ENCODE assay signal across 31 cellular contexts in genomic region chr10:97651773-97652172, GRCh38. TPM values are rescaled to one million over a fixed set of nuclear protein-coding genes. Genes with fewer than 3 reads are reported as not detected.
DNase-seq lines count a peak whose midpoint lies in the region; ATAC-seq and TF ChIP-seq lines count a peak whose summit lies in the region.
"Had no signal": no experiment of that assay in that cellular context is flagged by ENCODE, and none has a peak within 500 bp of the region (broad histone marks: within the 10 kb centered on the region; RNA-seq: fewer than 3 reads in every experiment).

No MANE protein-coding gene starts in this region.

- H3K27me3 Mint-ChIP-seq in MCF 10A (ENCODE audit: insufficient read depth, unreplicated experiment): no peaks in the 10 kb centered on the region
- H3K27me3 Mint-ChIP-seq: activated T-cell treated with anti-CD3 and anti-CD28 coated beads, Interleukin-2, amount 50 U/mL, for 24 hours; brain; CD4-positive, CD25-positive, alpha-beta regulatory T cell; stimulated activated naive CD8-positive, alpha-beta T cell treated with anti-CD3 and anti-CD28 coated beads, Interleukin-15, Interleukin-2, amounts not matched to agents 100 ng/mL and 50 ng/mL, for 24 hours had no signal

- no peaks in the 10 kb centered on the region for H4K20me1 ChIP-seq in mammary epithelial cell (ENCODE audit: insufficient read depth, low read length)

- no peaks in the 10 kb centered on the region for H3K9me3 Mint-ChIP-seq in MCF 10A (ENCODE audit: unreplicated experiment)
- H3K9me3 Mint-ChIP-seq: activated T-cell treated with anti-CD3 and anti-CD28 coated beads, Interleukin-2, amount 50 U/mL, for 24 hours; brain; CD4-positive, CD25-positive, alpha-beta regulatory T cell; HFFc6; natural killer cell; stimulated activated naive CD8-positive, alpha-beta T cell treated with anti-CD3 and anti-CD28 coated beads, Interleukin-15, Interleukin-2, amounts not matched to agents 100 ng/mL and 50 ng/mL, for 24 hours had no signal

- in situ Hi-C loops in mammary epithelial cell (cut with MboI; ENCODE audit: low sequenced_read_pairs in 2 of 2): no loop called here

- no peak for TF ChIP-seq POLR2A in breast epithelium (IDR thresholded peaks at IDR 0.05)
- no peak for TF ChIP-seq POLR2A in vagina (IDR thresholded peaks at IDR 0.05)

- H3K4me1 Mint-ChIP-seq in MCF 10A (ENCODE audit: insufficient read depth, unreplicated experiment): peaks cover 26% of the 10 kb centered on the region

- intact Hi-C loops in MCF 10A (cut with micrococcal nuclease): no loop called here
- intact Hi-C loops in breast epithelium (cut with DNase I; ENCODE audit: low total_unique reads): no loop called here
- intact Hi-C loops in mammary epithelial cell (cut with micrococcal nuclease): loop anchor here (1.0 kb wide), 1 partner anchor 79 kb away; the partner anchor contains the start of gene ANKRD2
- intact Hi-C loops in vagina (cut with DNase I): no loop called here

- H3K9me3 ChIP-seq in breast epithelium (no peaks in the 10 kb centered on the region), mammary epithelial cell (replicated peaks; ENCODE audit: insufficient read depth, low read length) (no peaks in the 10 kb centered on the region), vagina (no peaks in the 10 kb centered on the region)
- H3K9me3 ChIP-seq: gastrocnemius medialis, left ventricle myocardium inferior, thoracic aorta had no signal

- peaks cover 73% of the 10 kb centered on the region for H3K36me3 Mint-ChIP-seq in MCF 10A (ENCODE audit: insufficient read depth, unreplicated experiment)

- H2AFZ ChIP-seq in mammary epithelial cell (ENCODE audit: low read depth, low read length): no peak overlapping the region

- BruUV-seq in MCF 10A (replicated peaks; lab: Mats Ljungman, UMichigan) (no TSS peak), mammary epithelial cell (replicated peaks; lab: Mats Ljungman, UMichigan) (no TSS peak)

- no peak overlapping the region for H3K4me3 Mint-ChIP-seq in MCF 10A (ENCODE audit: unreplicated experiment)
- H3K4me3 Mint-ChIP-seq: activated T-cell treated with anti-CD3 and anti-CD28 coated beads, Interleukin-2, amount 50 U/mL, for 24 hours; brain; CD4-positive, CD25-positive, alpha-beta regulatory T cell; HFFc6; natural killer cell; stimulated activated naive CD8-positive, alpha-beta T cell treated with anti-CD3 and anti-CD28 coated beads, Interleukin-15, Interleukin-2, amounts not matched to agents 100 ng/mL and 50 ng/mL, for 24 hours had no signal

- DNase-seq in MCF 10A (ENCODE audit: unreplicated experiment) (peak; percentile 98), breast epithelium (ENCODE audit: low spot score in 2 of 2) (no peak), mammary epithelial cell (peak; percentile 98), islet precursor cell (peak; percentile 68), vagina (ENCODE audit: extremely low spot score in 2 of 2) (no peak), medulla oblongata (ENCODE audit: extremely low spot score) (no peak)
- DNase-seq: activated CD4-positive, alpha-beta T cell treated with anti-CD3 and anti-CD28 coated beads for 48 hours; activated gamma-delta T cell treated with Interleukin-2 at 50 U/mL for 16 hours; activated T-cell treated with anti-CD3 and anti-CD28 coated beads, Interleukin-2, amount 50 U/mL, for 24 hours; CD4-positive, CD25-positive, alpha-beta regulatory T cell; effector memory CD4-positive, alpha-beta T cell; gastrocnemius medialis; HFFc6; hippocampal formation; left ventricle myocardium inferior; MM.1S; natural killer cell; NCI-H1417; NCI-H2081; NCI-H2227 treated with DMSO at 0.1 percent for 48 hours; NCI-H526 treated with DMSO at 0.1 percent for 48 hours; occipital lobe; T-helper 2 cell had no signal

- CTCF ChIA-PET in MCF 10A (lab: Yijun Ruan, JAX) (interaction anchor here (0.6 to 0.9 kb wide), 2 partner anchors 79 to 187 kb away, joined by 4 to 5 read pairs; partner anchors contain the start of gene ANKRD2), mammary epithelial cell (lab: Charles Lee; ENCODE audit: low non-redundant PET) (no interaction called here)

- peaks cover 72% of the 10 kb centered on the region for H3K79me2 ChIP-seq in mammary epithelial cell (ENCODE audit: insufficient read depth, low read length)

- ATAC-seq in HG02759 (IDR thresholded peaks at IDR 0.05; ENCODE audit: unreplicated experiment): no peak
- ATAC-seq in HG02973 (IDR thresholded peaks at IDR 0.05; ENCODE audit: unreplicated experiment): no peak
- ATAC-seq: gastrocnemius medialis, natural killer cell, SK-N-SH treated with all-trans-retinoic acid at 6 μM for 48 hours had no signal

- POLR2A ChIA-PET in MCF 10A (lab: Yijun Ruan, JAX): interaction anchor here (1.3 to 4.3 kb wide), 5 partner anchors 10 to 37 kb away, joined by 5 to 53 read pairs (median 12); partner anchors contain the start of genes AVPI1 and PI4K2A

- peak overlapping the region; percentile 97 for H3K27ac Mint-ChIP-seq in MCF 10A (ENCODE audit: low read depth, unreplicated experiment)
- H3K27ac Mint-ChIP-seq: activated T-cell treated with anti-CD3 and anti-CD28 coated beads, Interleukin-2, amount 50 U/mL, for 24 hours; CD4-positive, CD25-positive, alpha-beta regulatory T cell; HFFc6; stimulated activated naive CD8-positive, alpha-beta T cell treated with anti-CD3 and anti-CD28 coated beads, Interleukin-15, Interleukin-2, amounts not matched to agents 100 ng/mL and 50 ng/mL, for 24 hours had no signal

- H3K4me1 ChIP-seq in breast epithelium (no peaks in the 10 kb centered on the region), mammary epithelial cell (ENCODE audit: insufficient read depth, low read length) (peaks cover 61% of the 10 kb centered on the region), vagina (peaks cover 33% of the 10 kb centered on the region)

- TF ChIP-seq CTCF in MCF 10A (IDR thresholded peaks at IDR 0.05; ENCODE audit: unreplicated experiment): no peak
- no peak for TF ChIP-seq CTCF in breast epithelium (IDR thresholded peaks at IDR 0.05)
- no peak for TF ChIP-seq CTCF in mammary epithelial cell (conservative IDR thresholded peaks at IDR 0.05 in 1 of 2, IDR thresholded peaks at IDR 0.05 in 1 of 2; ENCODE audit: extremely low read depth in 1 of 2, insufficient read depth in 1 of 2, low read depth in 1 of 2, low read length in 2 of 2)
- TF ChIP-seq CTCF in vagina (IDR thresholded peaks at IDR 0.05): no peak

- H3K27ac ChIP-seq in breast epithelium (no peak overlapping the region), mammary epithelial cell (ENCODE audit: insufficient read depth, low read depth, low read length) (peak overlapping the region; percentile 74), vagina (peak overlapping the region; percentile 11)
- H3K27ac ChIP-seq: 22Rv1, gastrocnemius medialis, left ventricle myocardium inferior, thoracic aorta had no signal

- H3K36me3 ChIP-seq in breast epithelium (peaks cover 3% of the 10 kb centered on the region), mammary epithelial cell (ENCODE audit: insufficient read depth, low read length) (peaks cover 38% of the 10 kb centered on the region), vagina (peaks cover 0 to 41% of the 10 kb centered on the region in 2 donors)

- H3K27me3 ChIP-seq in breast epithelium (no peaks in the 10 kb centered on the region), mammary epithelial cell (ENCODE audit: insufficient read depth, low read length) (no peaks in the 10 kb centered on the region), vagina (no peaks in the 10 kb centered on the region)
- H3K27me3 ChIP-seq: gastrocnemius medialis had no signal

- H3K4me3 ChIP-seq in breast epithelium (no peak overlapping the region), mammary epithelial cell (replicated peaks in 1 of 3; ENCODE audit: insufficient read depth in 1 of 3, low read depth in 2 of 3, low read length in 3 of 3) (no peak overlapping the region), vagina (no peak overlapping the region)
- H3K4me3 ChIP-seq: gastrocnemius medialis, left ventricle myocardium inferior, thoracic aorta had no signal

- 6% methylated on average over 3 of the region's 3 CpGs for WGBS in mammary epithelial cell (ENCODE audit: low coverage, missing lambda C conversion rate)

- peak overlapping the region; percentile 42 for H3K4me2 ChIP-seq in mammary epithelial cell (ENCODE audit: insufficient read depth, low read depth, low read length)

- dilution Hi-C loops in mammary epithelial cell (cut with HindIII; ENCODE audit: low sequenced_read_pairs): no loop called here

- no peak overlapping the region for H3K9ac ChIP-seq in mammary epithelial cell (ENCODE audit: insufficient read depth, low read length)

RNA-seq across cellular contexts. Expression of gene PI4K2A, which starts 11.3 kb away (rescaled TPM):
- total RNA-seq in MCF 10A (2022) (23.5 and 26.6 TPM in 2 replicates), breast epithelium (10 to 100 TPM; 18.0 to 24.8 (median 21.5) TPM), mammary epithelial cell (10 to 100 TPM; 57.4 to 74.5 TPM), vagina (17.7 TPM)
- polyA plus RNA-seq in mammary epithelial cell: 55.8 TPM
- 66.0 TPM for polyA minus RNA-seq in mammary epithelial cell

RNA-seq across cellular contexts. Expression of gene MORN4, which starts 18.5 kb away (rescaled TPM):
- total RNA-seq in MCF 10A (2022) (14.2 and 14.5 TPM in 2 replicates), breast epithelium (1 to 10 TPM; 3.5 to 9.4 (median 6.9) TPM), mammary epithelial cell (10 to 100 TPM; 11.3 to 11.7 TPM), vagina (1.7 TPM)
- 13.3 TPM for polyA plus RNA-seq in mammary epithelial cell
- polyA minus RNA-seq in mammary epithelial cell: not detected
- total RNA-seq: mononuclear cell had no signal

RNA-seq across cellular contexts. Expression of gene AVPI1, which starts 35.3 kb away (rescaled TPM):
- 276 and 305 TPM in 2 replicates for total RNA-seq in MCF 10A (2022)
- 10 to 100 TPM; 23.9 to 42.4 (median 39.0) TPM for total RNA-seq in breast epithelium
- total RNA-seq in mammary epithelial cell: 10 to 100 TPM; 31.4 to 33.8 TPM
- 22.9 TPM for polyA plus RNA-seq in mammary epithelial cell
- polyA minus RNA-seq in mammary epithelial cell: 14.2 TPM
- 125 TPM for total RNA-seq in vagina

Comparison
In these comparisons a context has a peak if more than half of its experiments do, and no peak if none do; other contexts are left out.
1. DNase-seq: peak in MCF 10A (single experiment), mammary epithelial cell (single experiment) and islet precursor cell (single experiment); none in breast epithelium (0 of 2), vagina (0 of 2) and medulla oblongata (single experiment).
2. H3K27ac ChIP-seq: peak in mammary epithelial cell (single experiment) and vagina (single experiment); none in breast epithelium (0 of 2).